11 cellular contexts compared by ENCODE assay signal in the genomic region with DNA sequence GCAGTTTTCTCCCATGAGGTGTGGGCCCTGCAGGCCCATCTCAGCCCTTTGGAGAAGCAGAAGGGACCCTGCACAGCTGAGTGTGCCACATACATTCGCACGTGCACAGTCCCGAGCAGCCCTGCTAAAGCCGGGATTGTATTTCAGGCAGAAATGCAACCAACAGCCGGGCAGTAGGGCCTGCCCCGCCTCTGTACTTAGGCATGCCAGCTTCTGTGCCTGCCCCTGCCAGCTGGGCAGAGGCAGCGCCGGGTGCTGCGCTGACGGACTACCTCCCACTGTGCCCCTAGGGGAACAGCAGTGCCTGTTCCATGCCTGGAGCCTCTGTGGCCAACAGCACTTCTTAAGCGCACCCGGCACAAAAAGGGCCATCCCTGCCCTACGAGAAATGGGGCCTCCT.
DNase-seq lines count a peak whose midpoint lies in the region; ATAC-seq lines count a peak whose summit lies in the region.
"Had no signal": no experiment of that assay in that cellular context is flagged by ENCODE, and none has a peak within 500 bp of the region (broad histone marks: within the 10 kb centered on the region; RNA-seq: fewer than 3 reads in every experiment).

No MANE protein-coding gene starts in this region.

- H3K4me1 Mint-ChIP-seq in activated naive CD8-positive, alpha-beta T cell (ENCODE audit: low read depth): peaks cover 22% of the 10 kb centered on the region
- H3K4me1 Mint-ChIP-seq in activated naive CD8-positive, alpha-beta T cell treated with anti-CD3 and anti-CD28 coated beads, Interleukin-2, amount 50 U/mL, for 24 hours: peaks cover 18% of the 10 kb centered on the region
- H3K4me1 Mint-ChIP-seq in stimulated activated naive CD8-positive, alpha-beta T cell treated with anti-CD3 and anti-CD28 coated beads, Interleukin-15, amount 100 ng/mL, for 72 hours: peaks cover 38% of the 10 kb centered on the region

- intact Hi-C loops in aorta (cut with DNase I): loop anchor here in 1 of 2 donors (2.0 to 5.0 kb wide), 2 partner anchors 42 to 59 kb away; no protein-coding TSS in a partner anchor

- DNase-seq in activated naive CD8-positive, alpha-beta T cell treated with anti-CD3 and anti-CD28 coated beads, Interleukin-2, amount 50 U/mL, for 24 hours: no peak
- peak; percentile 88 for DNase-seq in fibroblast of gingiva (ENCODE audit: low read depth)
- DNase-seq in myocyte (ENCODE audit: low read depth): peak; percentile 81
- peak; percentile 75 to 88 for DNase-seq in aorta
- no peak for DNase-seq in DMS153 (lab: John Stamatoyannopoulos, UW)
- no peak for DNase-seq in stimulated activated naive CD8-positive, alpha-beta T cell treated with anti-CD3 and anti-CD28 coated beads, Interleukin-15, amount 100 ng/mL, for 72 hours
- DNase-seq: activated CD4-positive, alpha-beta T cell treated with anti-CD3 and anti-CD28 coated beads for 4 hours; natural killer cell had no signal

- H3K36me3 ChIP-seq in aorta (ENCODE audit: control insufficient read depth in 1 of 2, insufficient read depth in 2 of 2, low read length in 1 of 2): no peaks in the 10 kb centered on the region

- no peaks in the 10 kb centered on the region for H3K27me3 Mint-ChIP-seq in activated naive CD8-positive, alpha-beta T cell
- H3K27me3 Mint-ChIP-seq in activated naive CD8-positive, alpha-beta T cell treated with anti-CD3 and anti-CD28 coated beads, Interleukin-2, amount 50 U/mL, for 24 hours: no peaks in the 10 kb centered on the region
- peaks cover 7% of the 10 kb centered on the region for H3K27me3 Mint-ChIP-seq in stimulated activated naive CD8-positive, alpha-beta T cell treated with anti-CD3 and anti-CD28 coated beads, Interleukin-15, amount 100 ng/mL, for 72 hours

- no peaks in the 10 kb centered on the region for H3K4me1 ChIP-seq in aorta (ENCODE audit: control insufficient read depth in 1 of 2, insufficient read depth in 2 of 2, low read length in 2 of 2)

- no peak overlapping the region for H3K4me3 Mint-ChIP-seq in activated naive CD8-positive, alpha-beta T cell
- no peak overlapping the region for H3K4me3 Mint-ChIP-seq in activated naive CD8-positive, alpha-beta T cell treated with anti-CD3 and anti-CD28 coated beads, Interleukin-2, amount 50 U/mL, for 24 hours
- H3K4me3 Mint-ChIP-seq in stimulated activated naive CD8-positive, alpha-beta T cell treated with anti-CD3 and anti-CD28 coated beads, Interleukin-15, amount 100 ng/mL, for 72 hours: no peak overlapping the region

- no peak overlapping the region for H3K4me3 ChIP-seq in aorta (ENCODE audit: low read length in 2 of 2)
- H3K4me3 ChIP-seq: adrenal gland had no signal

- peak overlapping the region in 1 of 2 donors; percentile 41 for H3K27ac ChIP-seq in aorta (ENCODE audit: low read depth in 1 of 2, low read length in 2 of 2)

- H3K9me3 Mint-ChIP-seq in activated naive CD8-positive, alpha-beta T cell (ENCODE audit: low read depth): no peaks in the 10 kb centered on the region
- no peaks in the 10 kb centered on the region for H3K9me3 Mint-ChIP-seq in activated naive CD8-positive, alpha-beta T cell treated with anti-CD3 and anti-CD28 coated beads, Interleukin-2, amount 50 U/mL, for 24 hours
- no peaks in the 10 kb centered on the region for H3K9me3 Mint-ChIP-seq in stimulated activated naive CD8-positive, alpha-beta T cell treated with anti-CD3 and anti-CD28 coated beads, Interleukin-15, amount 100 ng/mL, for 72 hours
- H3K9me3 Mint-ChIP-seq: natural killer cell had no signal

- peaks cover 2% of the 10 kb centered on the region for H3K36me3 Mint-ChIP-seq in activated naive CD8-positive, alpha-beta T cell
- no peaks in the 10 kb centered on the region for H3K36me3 Mint-ChIP-seq in activated naive CD8-positive, alpha-beta T cell treated with anti-CD3 and anti-CD28 coated beads, Interleukin-2, amount 50 U/mL, for 24 hours (ENCODE audit: low read depth)
- H3K36me3 Mint-ChIP-seq: natural killer cell had no signal

- H3K27me3 ChIP-seq in aorta (ENCODE audit: control insufficient read depth in 1 of 2, insufficient read depth in 2 of 2, low read length in 1 of 2): no peaks in the 10 kb centered on the region
- H3K27me3 ChIP-seq: adrenal gland had no signal

- no peaks in the 10 kb centered on the region for H3K9me3 ChIP-seq in aorta (ENCODE audit: control insufficient read depth, low read length)
- H3K9me3 ChIP-seq: adrenal gland had no signal

- 4 to 9% methylated on average over 13 of the region's 13 CpGs for WGBS in aorta, 2 donors

- peak overlapping the region; percentile 10 for H3K27ac Mint-ChIP-seq in activated naive CD8-positive, alpha-beta T cell
- no peak overlapping the region for H3K27ac Mint-ChIP-seq in activated naive CD8-positive, alpha-beta T cell treated with anti-CD3 and anti-CD28 coated beads, Interleukin-2, amount 50 U/mL, for 24 hours
- no peak overlapping the region for H3K27ac Mint-ChIP-seq in stimulated activated naive CD8-positive, alpha-beta T cell treated with anti-CD3 and anti-CD28 coated beads, Interleukin-15, amount 100 ng/mL, for 72 hours

- ATAC-seq in activated naive CD8-positive, alpha-beta T cell treated with anti-CD3 and anti-CD28 coated beads, Interleukin-2, amount 50 U/mL, for 24 hours: no peak
- ATAC-seq in aorta (ENCODE audit: low FRiP score) (peak; percentile 43), HG02840 (IDR thresholded peaks at IDR 0.05; ENCODE audit: low FRiP score, unreplicated experiment) (no peak)
- no peak for ATAC-seq in stimulated activated naive CD8-positive, alpha-beta T cell treated with anti-CD3 and anti-CD28 coated beads, Interleukin-15, amount 100 ng/mL, for 72 hours
- ATAC-seq: natural killer cell had no signal

Comparison
In these comparisons a context has a peak if more than half of its experiments do, and no peak if none do; other contexts are left out.
1. DNase-seq: peak in fibroblast of gingiva (single experiment), myocyte (single experiment) and aorta (2 of 2); none in activated naive CD8-positive, alpha-beta T cell treated with anti-CD3 and anti-CD28 coated beads, Interleukin-2, amount 50 U/mL, for 24 hours (single experiment), DMS153 (single experiment) and stimulated activated naive CD8-positive, alpha-beta T cell treated with anti-CD3 and anti-CD28 coated beads, Interleukin-15, amount 100 ng/mL, for 72 hours (0 of 2).